ENCODE assay signal across 9 cellular contexts in genomic region chr2:126664639-126665038, GRCh38. TPM values are rescaled to one million over a fixed set of nuclear protein-coding genes. Genes with fewer than 3 reads are reported as not detected.
DNase-seq lines count a peak whose midpoint lies in the region; ATAC-seq and TF ChIP-seq lines count a peak whose summit lies in the region.
"Had no signal": no experiment of that assay in that cellular context is flagged by ENCODE, and none has a peak within 500 bp of the region (broad histone marks: within the 10 kb centered on the region; RNA-seq: fewer than 3 reads in every experiment).

No MANE protein-coding gene starts in this region.

- ATAC-seq in HG02678 (IDR thresholded peaks at IDR 0.05; ENCODE audit: unreplicated experiment) (peak; percentile 42), WTC11 (no peak)

- H3K9me3 Mint-ChIP-seq in activated CD4-positive, alpha-beta T cell treated with anti-CD3 and anti-CD28 coated beads, Interleukin-2, amount 10 ng/mL, durations not matched to agents 7 days and 5 days = no peaks in the 10 kb centered on the region
- H3K9me3 Mint-ChIP-seq in WTC11 = no peaks in the 10 kb centered on the region

- H3K79me2 ChIP-seq in OCI-LY3 (ENCODE audit: low read length) = peaks cover 91% of the 10 kb centered on the region

- peak overlapping the region; percentile 48; the same call in 1 of the 2 replicates for H3K9ac ChIP-seq in OCI-LY3 (ENCODE audit: low read length)

- peaks cover 19% of the 10 kb centered on the region for H4K20me1 ChIP-seq in OCI-LY3 (ENCODE audit: insufficient read depth, low read length)

- TF ChIP-seq POLR2A in spleen (IDR thresholded peaks at IDR 0.05) = no peak

- no peak for DNase-seq in activated CD4-positive, alpha-beta T cell treated with anti-CD3 and anti-CD28 coated beads, Interleukin-2, amount 10 ng/mL, durations not matched to agents 7 days and 5 days
- no peak for DNase-seq in activated CD4-positive, alpha-beta T cell treated with anti-CD3 and anti-CD28 coated beads, Interleukin-2, amount 50 U/mL, for 1 hour
- DNase-seq in spleen = no peak
- DNase-seq in NOMO-1 treated with dmso at 0.1 percent for 144 hours (lab: John Stamatoyannopoulos, UW; ENCODE audit: unreplicated experiment) = no peak
- DNase-seq in WTC11 (ENCODE audit: low spot score) = no peak
- no peak for DNase-seq in posterior vena cava (ENCODE audit: low spot score)
- DNase-seq: substantia nigra had no signal

- no peak for TF ChIP-seq CTCF in OCI-LY3 (IDR thresholded peaks at IDR 0.05; ENCODE audit: low read depth, low read length)
- TF ChIP-seq CTCF in spleen (IDR thresholded peaks at IDR 0.05 in 8 of 11, conservative IDR thresholded peaks at IDR 0.05 in 3 of 11) = no peak
- no peak for TF ChIP-seq CTCF in WTC11 (IDR thresholded peaks at IDR 0.05)

- H2AFZ ChIP-seq in OCI-LY3 (ENCODE audit: low read depth, low read length) = no peak overlapping the region

- H3K36me3 ChIP-seq in OCI-LY3 (replicated peaks; ENCODE audit: low read depth, low read length) = peaks cover 18% of the 10 kb centered on the region
- H3K36me3 ChIP-seq in spleen = peaks cover 0 to 35% (median 10%) of the 10 kb centered on the region in 6 donors

- intact Hi-C loops in spleen (cut with DNase I; ENCODE audit: low total_unique reads) = no loop called here
- intact Hi-C loops in posterior vena cava (cut with DNase I) = no loop called here

- peak overlapping the region; percentile 49 for H3K4me3 ChIP-seq in OCI-LY3 (ENCODE audit: low read length)
- no peak overlapping the region for H3K4me3 ChIP-seq in spleen

- peak overlapping the region; percentile 78 for H3K4me2 ChIP-seq in OCI-LY3 (ENCODE audit: low read length)

- H3K4me1 Mint-ChIP-seq in activated CD4-positive, alpha-beta T cell treated with anti-CD3 and anti-CD28 coated beads, Interleukin-2, amount 10 ng/mL, durations not matched to agents 7 days and 5 days = peaks cover 84% of the 10 kb centered on the region
- H3K4me1 Mint-ChIP-seq in WTC11 = peaks cover 15% of the 10 kb centered on the region

- H3K27me3 Mint-ChIP-seq in activated CD4-positive, alpha-beta T cell treated with anti-CD3 and anti-CD28 coated beads, Interleukin-2, amount 10 ng/mL, durations not matched to agents 7 days and 5 days = no peaks in the 10 kb centered on the region
- H3K27me3 Mint-ChIP-seq in WTC11 (ENCODE audit: low read depth) = no peaks in the 10 kb centered on the region

- 56 to 68% (median 58%) methylated on average over 2 of the region's 2 CpGs for WGBS in spleen, 5 donors

- POLR2A ChIA-PET in activated CD4-positive, alpha-beta T cell treated with anti-CD3 and anti-CD28 coated beads, Interleukin-2, amount 10 ng/mL, durations not matched to agents 7 days and 5 days (lab: Charles Lee) = no interaction called here
- POLR2A ChIA-PET in WTC11 (lab: Charles Lee) = no interaction called here

- H3K36me3 Mint-ChIP-seq in activated CD4-positive, alpha-beta T cell treated with anti-CD3 and anti-CD28 coated beads, Interleukin-2, amount 10 ng/mL, durations not matched to agents 7 days and 5 days (ENCODE audit: low read depth) = peaks cover 68% of the 10 kb centered on the region
- H3K36me3 Mint-ChIP-seq in WTC11 = no peaks in the 10 kb centered on the region

- H3K9me3 ChIP-seq in OCI-LY3 (ENCODE audit: insufficient read depth, low read length) (no peaks in the 10 kb centered on the region), spleen (no peaks in the 10 kb centered on the region)

- H3K4me1 ChIP-seq in OCI-LY3 (ENCODE audit: low read length) = peaks cover 33% of the 10 kb centered on the region
- H3K4me1 ChIP-seq in spleen = peaks cover 59 to 100% (median 78%) of the 10 kb centered on the region in 6 donors

- peak overlapping the region; percentile 17 for H3K4me3 Mint-ChIP-seq in activated CD4-positive, alpha-beta T cell treated with anti-CD3 and anti-CD28 coated beads, Interleukin-2, amount 10 ng/mL, durations not matched to agents 7 days and 5 days
- no peak overlapping the region for H3K4me3 Mint-ChIP-seq in WTC11

- peak overlapping the region; percentile 94 for H3K27ac Mint-ChIP-seq in activated CD4-positive, alpha-beta T cell treated with anti-CD3 and anti-CD28 coated beads, Interleukin-2, amount 10 ng/mL, durations not matched to agents 7 days and 5 days
- H3K27ac Mint-ChIP-seq in WTC11 = no peak overlapping the region

- peak overlapping the region; percentile 71 for H3K27ac ChIP-seq in OCI-LY3 (ENCODE audit: low read length)
- peak overlapping the region; percentile 60 to 97 (median 94) for H3K27ac ChIP-seq in spleen

- CTCF ChIA-PET in activated CD4-positive, alpha-beta T cell treated with anti-CD3 and anti-CD28 coated beads, Interleukin-2, amount 10 ng/mL, durations not matched to agents 7 days and 5 days (lab: Charles Lee) = interaction anchor here (1.2 kb wide), 1 partner anchor 33 kb away, joined by 3 read pairs; no protein-coding TSS in a partner anchor
- CTCF ChIA-PET in WTC11 (lab: Charles Lee) = no interaction called here

- no peaks in the 10 kb centered on the region for H3K27me3 ChIP-seq in OCI-LY3 (ENCODE audit: low read depth, low read length)
- no peaks in the 10 kb centered on the region for H3K27me3 ChIP-seq in spleen (replicated peaks in 1 of 7)

TF ChIP-seq in WTC11, 78 proteins besides CTCF, POLR2A, EP300 and RAD21:
- TF ChIP-seq, protein P1, sequence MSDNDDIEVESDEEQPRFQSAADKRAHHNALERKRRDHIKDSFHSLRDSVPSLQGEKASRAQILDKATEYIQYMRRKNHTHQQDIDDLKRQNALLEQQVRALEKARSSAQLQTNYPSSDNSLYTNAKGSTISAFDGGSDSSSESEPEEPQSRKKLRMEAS (CRISPR knock-in tag; IDR thresholded peaks at IDR 0.05) = no peak
- TF ChIP-seq ZNF532 (CRISPR knock-in tag; IDR thresholded peaks at IDR 0.05; ENCODE audit: borderline replicate concordance) = no peak
- TF ChIP-seq ERG (CRISPR knock-in tag; IDR thresholded peaks at IDR 0.05) = no peak
- TF ChIP-seq FOXP4 (CRISPR knock-in tag; IDR thresholded peaks at IDR 0.05) = no peak
- TF ChIP-seq NFYB (CRISPR knock-in tag; conservative IDR thresholded peaks at IDR 0.05; ENCODE audit: low read depth) = no peak

RNA-seq across cellular contexts. Expression of gene GYPC, which starts 8.7 kb away (rescaled TPM):
- 100 to 1,000 TPM; 149 to 161 TPM for total RNA-seq in activated CD4-positive, alpha-beta T cell treated with anti-CD3 and anti-CD28 coated beads, Interleukin-2, amount 10 ng/mL, durations not matched to agents 7 days and 5 days
- total RNA-seq in spleen (100 to 1,000 TPM in 5 of 7 donors, 10 to 100 TPM in 2; 86.6 to 193 (median 138) TPM), WTC11 (2021) (21.9 to 28.1 TPM (median 23.9 TPM) in 3 replicates), posterior vena cava (100 to 1,000 TPM; 107 to 115 TPM)
- 100 to 1,000 TPM; 187 to 202 (median 201) TPM for polyA plus RNA-seq in spleen
